In the genomic region with DNA sequence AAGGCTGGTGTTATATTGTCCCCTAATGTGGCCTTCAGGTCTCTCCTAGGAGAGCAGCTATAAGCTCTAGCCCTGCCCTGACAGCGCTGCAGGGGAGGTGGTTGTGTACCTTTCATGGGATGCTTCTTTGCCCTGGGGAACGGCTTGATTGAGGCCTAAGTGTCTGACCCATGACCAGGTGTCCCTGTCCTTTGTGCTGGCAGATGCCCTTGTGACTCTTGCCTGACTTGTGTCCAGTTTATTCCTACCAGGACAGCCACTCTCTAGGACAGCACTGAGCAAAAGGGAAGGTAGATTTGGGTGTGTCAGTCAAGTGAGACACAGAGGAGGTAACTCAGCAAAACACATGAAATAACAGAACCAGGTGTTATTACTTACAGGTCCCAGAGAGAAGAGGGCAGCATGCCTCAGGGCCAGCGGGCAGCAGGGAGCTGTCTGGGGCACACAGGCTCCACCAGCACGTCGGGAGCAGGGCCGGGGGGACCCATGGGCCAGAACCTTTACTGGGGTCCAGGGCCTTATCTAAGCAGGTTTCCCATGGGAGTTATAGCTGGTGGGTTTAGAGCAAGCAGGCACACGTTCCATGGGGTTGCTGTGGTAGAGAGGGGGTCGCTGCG, we compare ENCODE assay signal across 15 cellular contexts.
"Had no signal": no experiment of that assay in that cellular context is flagged by ENCODE, and none has a peak within 500 bp of the region (broad histone marks: within the 10 kb centered on the region; RNA-seq: fewer than 3 reads in every experiment).

No MANE protein-coding gene starts in this region.

- H3K9me3 ChIP-seq: right lobe of liver, tibial artery, uterus had no signal

- H3K4me2 ChIP-seq: smooth muscle cell had no signal

- H3K9me3 Mint-ChIP-seq: activated naive CD8-positive, alpha-beta T cell treated with anti-CD3 and anti-CD28 coated beads, Interleukin-2, amount 10 ng/mL, durations not matched to agents 7 days and 5 days; activated T-helper 1 cell treated with anti-CD3 and anti-CD28 coated beads, Interleukin-12 subunit alpha, Interleukin-12 subunit beta, Interleukin-2, Interleukin-4 antibody, amounts not matched to agents 30 ng/mL and 10 ng/mL and 1 ng/mL, durations not matched to agents 14 hours and 24 hours and 36 hours; effector memory CD8-positive, alpha-beta T cell had no signal

- H3K27ac ChIP-seq: epithelial cell of prostate, right lobe of liver had no signal

- ATAC-seq: activated CD4-positive, CD25-positive, alpha-beta regulatory T cell treated with anti-CD3 and anti-CD28 coated beads, Interleukin-2, amount 50 U/mL, for 24 hours; effector memory CD8-positive, alpha-beta T cell; right lobe of liver had no signal

- H3K36me3 Mint-ChIP-seq: activated naive CD8-positive, alpha-beta T cell treated with anti-CD3 and anti-CD28 coated beads, Interleukin-2, amount 10 ng/mL, durations not matched to agents 7 days and 5 days had no signal

- H3K4me3 ChIP-seq: right lobe of liver, smooth muscle cell, tibial artery, uterus had no signal

- H3K4me1 ChIP-seq: uterus had no signal

- H3K36me3 ChIP-seq: right lobe of liver, tibial artery, uterus had no signal

- H3K27ac Mint-ChIP-seq: activated naive CD8-positive, alpha-beta T cell treated with anti-CD3 and anti-CD28 coated beads, Interleukin-2, amount 10 ng/mL, durations not matched to agents 7 days and 5 days; activated T-helper 1 cell treated with anti-CD3 and anti-CD28 coated beads, Interleukin-12 subunit alpha, Interleukin-12 subunit beta, Interleukin-2, Interleukin-4 antibody, amounts not matched to agents 30 ng/mL and 10 ng/mL and 1 ng/mL, durations not matched to agents 14 hours and 24 hours and 36 hours; effector memory CD8-positive, alpha-beta T cell; nephron progenitor cell had no signal

- DNase-seq: activated CD4-positive, alpha-beta T cell treated with anti-CD3 and anti-CD28 coated beads, Interleukin-2, amount 50 U/mL, for 1 hour; activated CD8-positive, alpha-beta memory T cell treated with anti-CD3 and anti-CD28 coated beads for 24 hours; activated naive CD8-positive, alpha-beta T cell treated with anti-CD3 and anti-CD28 coated beads, Interleukin-2, amount 10 ng/mL, durations not matched to agents 7 days and 5 days; dermis blood vessel endothelial cell; effector memory CD8-positive, alpha-beta T cell; foreskin melanocyte; nephron progenitor cell; right lobe of liver; T-helper 9 cell; tibial artery; uterus had no signal

- H3K4me3 Mint-ChIP-seq: activated naive CD8-positive, alpha-beta T cell treated with anti-CD3 and anti-CD28 coated beads, Interleukin-2, amount 10 ng/mL, durations not matched to agents 7 days and 5 days; activated T-helper 1 cell treated with anti-CD3 and anti-CD28 coated beads, Interleukin-12 subunit alpha, Interleukin-12 subunit beta, Interleukin-2, Interleukin-4 antibody, amounts not matched to agents 30 ng/mL and 10 ng/mL and 1 ng/mL, durations not matched to agents 14 hours and 24 hours and 36 hours; effector memory CD8-positive, alpha-beta T cell; nephron progenitor cell had no signal

- H3K27me3 ChIP-seq: right lobe of liver, tibial artery, uterus had no signal
